In genomic region chr3:46926447-46926846, GRCh38 we compare ENCODE assay signal across 12 cellular contexts. TPM values are rescaled to one million over a fixed set of nuclear protein-coding genes. Genes with fewer than 3 reads are reported as not detected.
DNase-seq lines count a peak whose midpoint lies in the region; ATAC-seq and TF ChIP-seq lines count a peak whose summit lies in the region.
"Had no signal": no experiment of that assay in that cellular context is flagged by ENCODE, and none has a peak within 500 bp of the region (broad histone marks: within the 10 kb centered on the region; RNA-seq: fewer than 3 reads in every experiment).

No MANE protein-coding gene starts in this region.

- H3K9me2 ChIP-seq in Karpas-422 (replicated peaks; ENCODE audit: insufficient read depth, low read length) = no peaks in the 10 kb centered on the region

- H3K79me2 ChIP-seq in DND-41 (ENCODE audit: insufficient read depth, low read length) (peaks cover 64% of the 10 kb centered on the region), Karpas-422 (ENCODE audit: low read length) (peaks cover 33% of the 10 kb centered on the region)

- H3K4me2 ChIP-seq in DND-41 (ENCODE audit: insufficient read depth, low read length) (no peak overlapping the region), Karpas-422 (ENCODE audit: low read depth, low read length, poor library complexity, severe bottlenecking) (peak overlapping the region; percentile 64)

- no peaks in the 10 kb centered on the region for H3K27me3 ChIP-seq in DND-41 (ENCODE audit: insufficient read depth, low read length, poor library complexity)
- no peaks in the 10 kb centered on the region for H3K27me3 ChIP-seq in Karpas-422 (ENCODE audit: low read length)
- H3K27me3 ChIP-seq: SJSA1, uterus had no signal

- DNase-seq in DND-41 (no peak), Karpas-422 (no peak), endothelial cell (ENCODE audit: low spot score) (no peak), sciatic nerve (ENCODE audit: low spot score) (peak; percentile 44), NCI-H446 treated with DMSO at 0.1 percent for 48 hours (lab: John Stamatoyannopoulos, UW) (no peak), iPS-NIHi7 (ENCODE audit: extremely low spot score) (no peak), NCI-H82 treated with DMSO at 0.1 percent for 48 hours (lab: John Stamatoyannopoulos, UW; ENCODE audit: unreplicated experiment) (no peak)
- no peak for DNase-seq in activated CD4-positive, CD25-positive, alpha-beta regulatory T cell treated with anti-CD3 and anti-CD28 coated beads, Interleukin-2, amount 50 U/mL, for 72 hours
- DNase-seq: activated T-cell treated with anti-CD3 and anti-CD28 coated beads for 4 hours, NCI-H1048 had no signal

- H4K20me1 ChIP-seq in DND-41 (ENCODE audit: insufficient read depth, low read length) (peaks cover 83% of the 10 kb centered on the region), Karpas-422 (ENCODE audit: insufficient read depth, low read depth, low read length) (no peaks in the 10 kb centered on the region)

- H3K9me3 ChIP-seq in DND-41 (ENCODE audit: insufficient read depth, low read length, severe bottlenecking) (no peaks in the 10 kb centered on the region), Karpas-422 (ENCODE audit: low read length) (no peaks in the 10 kb centered on the region)
- H3K9me3 ChIP-seq: SJSA1, uterus had no signal

- ATAC-seq in DND-41 (ENCODE audit: insufficient read depth, low read depth) = no peak
- ATAC-seq in sciatic nerve = no peak

- H3K27ac ChIP-seq in DND-41 (ENCODE audit: low read length) (peak overlapping the region; percentile 9), Karpas-422 (ENCODE audit: low read length) (peak overlapping the region; percentile 99)
- H3K27ac ChIP-seq: SJSA1 had no signal

- H3K36me3 ChIP-seq in DND-41 (ENCODE audit: insufficient read depth, low read length) (peaks cover 90% of the 10 kb centered on the region), Karpas-422 (ENCODE audit: insufficient read depth, low read length) (peaks cover 47% of the 10 kb centered on the region)
- H3K36me3 ChIP-seq: uterus had no signal

- H3K27ac Mint-ChIP-seq in endothelial cell (ENCODE audit: unreplicated experiment) = peak overlapping the region; percentile 42

- H3K27me3 Mint-ChIP-seq in endothelial cell (ENCODE audit: unreplicated experiment) = peaks cover 6% of the 10 kb centered on the region

- TF ChIP-seq CTCF in DND-41 (IDR thresholded peaks at IDR 0.05; ENCODE audit: borderline replicate concordance, extremely low read depth, low read length, poor library complexity, severe bottlenecking) (no peak), endothelial cell (IDR thresholded peaks at IDR 0.05; ENCODE audit: unreplicated experiment) (no peak)

- H3K4me1 ChIP-seq in DND-41 (ENCODE audit: insufficient read depth, low read length) (peaks cover 9% of the 10 kb centered on the region; the same call in 1 of the 2 replicates), Karpas-422 (ENCODE audit: low read length) (peaks cover 72% of the 10 kb centered on the region)

- H2AFZ ChIP-seq in DND-41 (ENCODE audit: low read depth, low read length) (no peak overlapping the region), Karpas-422 (ENCODE audit: low read length) (no peak overlapping the region)

- H3K4me1 Mint-ChIP-seq in endothelial cell (ENCODE audit: unreplicated experiment) = peaks cover 34% of the 10 kb centered on the region

- H3K4me3 Mint-ChIP-seq in endothelial cell (ENCODE audit: unreplicated experiment) = no peak overlapping the region

- H3K36me3 Mint-ChIP-seq in endothelial cell (ENCODE audit: low read depth, unreplicated experiment) = peaks cover 24% of the 10 kb centered on the region

- H3K9ac ChIP-seq in DND-41 (ENCODE audit: low read depth, low read length) (no peak overlapping the region), Karpas-422 (ENCODE audit: low read length) (peak overlapping the region; percentile 77)

- H3K4me3 ChIP-seq in DND-41 (ENCODE audit: low read depth in 1 of 2, low read length in 2 of 2) = no peak overlapping the region
- H3K4me3 ChIP-seq in Karpas-422 (ENCODE audit: low read length) = peak overlapping the region; percentile 65
- H3K4me3 ChIP-seq: SJSA1, uterus had no signal

- H3K9me3 Mint-ChIP-seq in endothelial cell (ENCODE audit: unreplicated experiment) = no peaks in the 10 kb centered on the region

- intact Hi-C loops in sciatic nerve (cut with DNase I) = no loop called here

RNA-seq across cellular contexts. Expression of gene PTH1R, which starts 48.9 kb away (rescaled TPM):
- not detected in 2 replicates for total RNA-seq in Karpas-422 (2014; rRNA removed; shearing (Covaris generic); ENCODE audit: low replicate concordance)
- total RNA-seq in endothelial cell (ENCODE audit: unreplicated experiment) (6.2 TPM), sciatic nerve (6.6 TPM)
- total RNA-seq: SJSA1 had no signal

RNA-seq across cellular contexts. Expression of gene CCDC12, which starts 50.1 kb away (rescaled TPM):
- 40.2 and 83.5 TPM in 2 replicates for total RNA-seq in Karpas-422 (2014; rRNA removed; shearing (Covaris generic); ENCODE audit: low replicate concordance)
- total RNA-seq in endothelial cell (ENCODE audit: unreplicated experiment) (36.3 TPM), sciatic nerve (40.9 TPM)

RNA-seq across cellular contexts. Expression of gene NBEAL2, which starts 53.0 kb away (rescaled TPM):
- total RNA-seq in Karpas-422 (2014; rRNA removed; shearing (Covaris generic); ENCODE audit: low replicate concordance) = 60.5 and 133 TPM in 2 replicates
- total RNA-seq in endothelial cell (ENCODE audit: unreplicated experiment) (202 TPM), sciatic nerve (44.0 TPM)
